In the genomic region with DNA sequence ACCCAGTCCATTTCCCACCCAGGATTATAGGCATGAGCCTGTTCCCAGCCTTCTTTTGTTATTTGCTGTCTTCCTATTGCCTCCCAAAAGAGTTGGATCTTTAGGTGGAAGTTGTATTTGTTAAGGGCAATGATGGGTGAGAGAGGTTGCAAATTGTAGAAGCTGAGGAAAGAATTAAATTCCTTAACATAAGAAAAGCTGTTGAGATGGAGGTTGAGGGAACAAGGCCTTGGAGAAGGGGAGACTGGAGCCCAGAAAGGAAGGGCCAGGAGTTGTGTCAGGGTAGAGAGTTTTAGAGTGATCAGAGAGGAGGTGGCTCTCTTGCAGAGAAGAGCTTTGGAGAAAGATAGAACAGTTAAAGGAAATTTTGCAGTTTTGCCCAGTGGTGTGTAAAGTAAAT, we compare ENCODE assay signal across 1 cellular context.
TF ChIP-seq lines count a peak whose summit lies in the region.

No MANE protein-coding gene starts in this region.

TF ChIP-seq in WTC11, 78 proteins besides CTCF, POLR2A, EP300 and RAD21 (continued from another document):
- TF ChIP-seq, protein P1, sequence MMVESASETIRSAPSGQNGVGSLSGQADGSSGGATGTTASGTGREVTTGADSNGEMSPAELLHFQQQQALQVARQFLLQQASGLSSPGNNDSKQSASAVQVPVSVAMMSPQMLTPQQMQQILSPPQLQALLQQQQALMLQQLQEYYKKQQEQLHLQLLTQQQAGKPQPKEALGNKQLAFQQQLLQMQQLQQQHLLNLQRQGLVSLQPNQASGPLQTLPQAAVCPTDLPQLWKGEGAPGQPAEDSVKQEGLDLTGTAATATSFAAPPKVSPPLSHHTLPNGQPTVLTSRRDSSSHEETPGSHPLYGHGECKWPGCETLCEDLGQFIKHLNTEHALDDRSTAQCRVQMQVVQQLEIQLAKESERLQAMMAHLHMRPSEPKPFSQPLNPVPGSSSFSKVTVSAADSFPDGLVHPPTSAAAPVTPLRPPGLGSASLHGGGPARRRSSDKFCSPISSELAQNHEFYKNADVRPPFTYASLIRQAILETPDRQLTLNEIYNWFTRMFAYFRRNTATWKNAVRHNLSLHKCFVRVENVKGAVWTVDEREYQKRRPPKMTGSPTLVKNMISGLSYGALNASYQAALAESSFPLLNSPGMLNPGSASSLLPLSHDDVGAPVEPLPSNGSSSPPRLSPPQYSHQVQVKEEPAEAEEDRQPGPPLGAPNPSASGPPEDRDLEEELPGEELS (CRISPR knock-in tag; IDR thresholded peaks at IDR 0.05): no peak
- TF ChIP-seq, protein P2, sequence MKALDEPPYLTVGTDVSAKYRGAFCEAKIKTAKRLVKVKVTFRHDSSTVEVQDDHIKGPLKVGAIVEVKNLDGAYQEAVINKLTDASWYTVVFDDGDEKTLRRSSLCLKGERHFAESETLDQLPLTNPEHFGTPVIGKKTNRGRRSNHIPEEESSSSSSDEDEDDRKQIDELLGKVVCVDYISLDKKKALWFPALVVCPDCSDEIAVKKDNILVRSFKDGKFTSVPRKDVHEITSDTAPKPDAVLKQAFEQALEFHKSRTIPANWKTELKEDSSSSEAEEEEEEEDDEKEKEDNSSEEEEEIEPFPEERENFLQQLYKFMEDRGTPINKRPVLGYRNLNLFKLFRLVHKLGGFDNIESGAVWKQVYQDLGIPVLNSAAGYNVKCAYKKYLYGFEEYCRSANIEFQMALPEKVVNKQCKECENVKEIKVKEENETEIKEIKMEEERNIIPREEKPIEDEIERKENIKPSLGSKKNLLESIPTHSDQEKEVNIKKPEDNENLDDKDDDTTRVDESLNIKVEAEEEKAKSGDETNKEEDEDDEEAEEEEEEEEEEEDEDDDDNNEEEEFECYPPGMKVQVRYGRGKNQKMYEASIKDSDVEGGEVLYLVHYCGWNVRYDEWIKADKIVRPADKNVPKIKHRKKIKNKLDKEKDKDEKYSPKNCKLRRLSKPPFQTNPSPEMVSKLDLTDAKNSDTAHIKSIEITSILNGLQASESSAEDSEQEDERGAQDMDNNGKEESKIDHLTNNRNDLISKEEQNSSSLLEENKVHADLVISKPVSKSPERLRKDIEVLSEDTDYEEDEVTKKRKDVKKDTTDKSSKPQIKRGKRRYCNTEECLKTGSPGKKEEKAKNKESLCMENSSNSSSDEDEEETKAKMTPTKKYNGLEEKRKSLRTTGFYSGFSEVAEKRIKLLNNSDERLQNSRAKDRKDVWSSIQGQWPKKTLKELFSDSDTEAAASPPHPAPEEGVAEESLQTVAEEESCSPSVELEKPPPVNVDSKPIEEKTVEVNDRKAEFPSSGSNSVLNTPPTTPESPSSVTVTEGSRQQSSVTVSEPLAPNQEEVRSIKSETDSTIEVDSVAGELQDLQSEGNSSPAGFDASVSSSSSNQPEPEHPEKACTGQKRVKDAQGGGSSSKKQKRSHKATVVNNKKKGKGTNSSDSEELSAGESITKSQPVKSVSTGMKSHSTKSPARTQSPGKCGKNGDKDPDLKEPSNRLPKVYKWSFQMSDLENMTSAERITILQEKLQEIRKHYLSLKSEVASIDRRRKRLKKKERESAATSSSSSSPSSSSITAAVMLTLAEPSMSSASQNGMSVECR (CRISPR knock-in tag; IDR thresholded peaks at IDR 0.05; ENCODE audit: borderline replicate concordance): no peak
- TF ChIP-seq GTF2I (CRISPR knock-in tag; conservative IDR thresholded peaks at IDR 0.05) (no peak), FOXP1 (CRISPR knock-in tag; IDR thresholded peaks at IDR 0.05; ENCODE audit: borderline replicate concordance) (no peak)
- TF ChIP-seq, protein P3, sequence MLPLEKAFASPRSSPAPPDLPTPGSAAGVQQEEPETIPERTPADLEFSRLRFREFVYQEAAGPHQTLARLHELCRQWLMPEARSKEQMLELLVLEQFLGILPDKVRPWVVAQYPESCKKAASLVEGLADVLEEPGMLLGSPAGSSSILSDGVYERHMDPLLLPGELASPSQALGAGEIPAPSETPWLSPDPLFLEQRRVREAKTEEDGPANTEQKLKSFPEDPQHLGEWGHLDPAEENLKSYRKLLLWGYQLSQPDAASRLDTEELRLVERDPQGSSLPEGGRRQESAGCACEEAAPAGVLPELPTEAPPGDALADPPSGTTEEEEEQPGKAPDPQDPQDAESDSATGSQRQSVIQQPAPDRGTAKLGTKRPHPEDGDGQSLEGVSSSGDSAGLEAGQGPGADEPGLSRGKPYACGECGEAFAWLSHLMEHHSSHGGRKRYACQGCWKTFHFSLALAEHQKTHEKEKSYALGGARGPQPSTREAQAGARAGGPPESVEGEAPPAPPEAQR (CRISPR knock-in tag; IDR thresholded peaks at IDR 0.05): no peak
